ENCODE assay signal across 8 cellular contexts in the genomic region with DNA sequence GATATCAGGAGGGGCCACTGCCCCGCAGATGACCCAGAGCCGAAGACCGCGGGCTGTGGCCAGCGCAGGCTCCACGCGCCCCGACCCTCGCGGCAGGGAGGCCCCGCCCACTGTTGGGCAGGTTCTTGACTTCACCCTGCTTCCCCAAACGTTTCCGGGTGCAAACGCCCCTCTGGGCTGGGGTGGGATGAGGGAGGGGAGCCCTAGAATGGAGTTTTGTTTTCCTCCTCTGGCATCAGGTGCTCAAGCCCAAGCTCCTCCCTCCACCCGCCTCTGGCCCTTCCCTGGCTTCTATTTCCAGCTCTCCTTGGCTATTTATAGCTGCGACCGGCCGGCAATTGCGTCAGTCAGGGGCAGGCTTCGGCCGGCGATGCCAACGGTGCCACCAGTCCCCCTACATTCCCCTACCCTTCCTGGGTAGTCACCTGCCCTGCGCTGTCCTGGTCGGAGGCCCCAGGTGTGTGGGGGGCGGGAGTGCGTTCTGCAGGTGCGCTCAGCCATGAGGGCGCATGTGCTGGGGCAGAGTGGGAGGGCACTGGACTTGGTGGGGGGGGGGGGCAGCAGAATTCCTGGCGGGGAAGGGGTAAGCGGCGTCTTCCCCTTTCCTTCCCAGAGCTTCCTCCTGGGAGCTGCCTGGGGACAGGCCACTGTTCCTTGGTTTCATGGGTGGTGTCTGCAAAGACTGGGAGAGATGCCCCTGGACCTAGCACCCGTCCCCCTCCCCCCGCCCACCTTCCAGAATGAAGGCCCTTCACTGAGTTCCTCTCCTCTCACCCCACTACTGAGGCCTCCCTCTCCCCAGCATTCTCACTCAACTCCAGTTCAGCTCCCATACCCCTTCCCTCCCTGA. TPM values are rescaled to one million over a fixed set of nuclear protein-coding genes. Genes with fewer than 3 reads are reported as not detected.
DNase-seq lines count a peak whose midpoint lies in the region; ATAC-seq, FAIRE-seq and TF ChIP-seq lines count a peak whose summit lies in the region.

No MANE protein-coding gene starts in this region.

- POLR2A ChIA-PET in activated CD8-positive, alpha-beta T cell treated with anti-CD3 and anti-CD28 coated beads for 36 hours (lab: Charles Lee), result interaction anchor here (2.7 kb wide), 1 partner anchor 26 kb away, joined by 11 read pairs; no protein-coding TSS in a partner anchor

- H3K9me3 ChIP-seq in esophagus muscularis mucosa, result no peaks in the 10 kb centered on the region
- H3K9me3 ChIP-seq in mucosa of stomach (ENCODE audit: control insufficient read depth, low read length), result no peaks in the 10 kb centered on the region

- H3K27ac Mint-ChIP-seq in activated CD8-positive, alpha-beta T cell treated with anti-CD3 and anti-CD28 coated beads for 36 hours, result no peak overlapping the region

- peaks cover 23% of the 10 kb centered on the region for H3K27me3 Mint-ChIP-seq in activated CD8-positive, alpha-beta T cell treated with anti-CD3 and anti-CD28 coated beads for 36 hours

- TF ChIP-seq CTCF in esophagus muscularis mucosa (IDR thresholded peaks at IDR 0.05), result no peak
- TF ChIP-seq CTCF in activated CD8-positive, alpha-beta T cell treated with anti-CD3 and anti-CD28 coated beads for 36 hours (IDR thresholded peaks at IDR 0.05), result no peak

- H3K36me3 Mint-ChIP-seq in activated CD8-positive, alpha-beta T cell treated with anti-CD3 and anti-CD28 coated beads for 36 hours (ENCODE audit: low read depth), result no peaks in the 10 kb centered on the region

- ATAC-seq in activated CD8-positive, alpha-beta T cell treated with anti-CD3 and anti-CD28 coated beads for 36 hours, result no peak
- no peak for ATAC-seq in HG03039 (IDR thresholded peaks at IDR 0.05; ENCODE audit: unreplicated experiment)

- CTCF ChIA-PET in activated CD8-positive, alpha-beta T cell treated with anti-CD3 and anti-CD28 coated beads for 36 hours (lab: Charles Lee), result interaction anchor here (1.3 to 7.3 kb wide), 2 partner anchors 11 to 26 kb away, joined by 3 to 170 read pairs; no protein-coding TSS in a partner anchor

- H3K4me1 ChIP-seq in esophagus muscularis mucosa, result peaks cover 31 to 45% (median 34%) of the 10 kb centered on the region in 4 donors
- peaks cover 37% of the 10 kb centered on the region for H3K4me1 ChIP-seq in mucosa of stomach (ENCODE audit: control insufficient read depth, insufficient read depth, low read length)

- peak; percentile 65 for TF ChIP-seq EP300 in esophagus muscularis mucosa (IDR thresholded peaks at IDR 0.05)

- H3K9me3 Mint-ChIP-seq in activated CD8-positive, alpha-beta T cell treated with anti-CD3 and anti-CD28 coated beads for 36 hours, result no peaks in the 10 kb centered on the region

- peak overlapping the region; percentile 75 to 81 (median 80) for H3K27ac ChIP-seq in esophagus muscularis mucosa (replicated peaks in 1 of 4)

- peak; percentile 94 for DNase-seq in H54 (ENCODE audit: insufficient read length, low spot score)
- DNase-seq in NCI-H748 treated with DMSO at 0.1 percent for 48 hours (lab: John Stamatoyannopoulos, UW), result peak; percentile 57
- DNase-seq in esophagus muscularis mucosa (ENCODE audit: extremely low spot score), result no peak
- no peak for DNase-seq in germinal center (ENCODE audit: low spot score)
- no peak for DNase-seq in T-helper 1 cell
- DNase-seq in activated CD8-positive, alpha-beta T cell treated with anti-CD3 and anti-CD28 coated beads for 36 hours, result no peak

- intact Hi-C loops in esophagus muscularis mucosa (cut with DNase I), result no loop called here
- intact Hi-C loops in activated CD8-positive, alpha-beta T cell treated with anti-CD3 and anti-CD28 coated beads for 36 hours (cut with micrococcal nuclease), result no loop called here

- no peaks in the 10 kb centered on the region for H3K4me1 Mint-ChIP-seq in activated CD8-positive, alpha-beta T cell treated with anti-CD3 and anti-CD28 coated beads for 36 hours (ENCODE audit: low read depth)

- H3K27me3 ChIP-seq in esophagus muscularis mucosa, result peaks cover 0 to 44% (median 13%) of the 10 kb centered on the region in 4 donors
- H3K27me3 ChIP-seq in mucosa of stomach (ENCODE audit: control insufficient read depth, insufficient read depth, low read length), result peaks cover 42% of the 10 kb centered on the region

- peak overlapping the region; percentile 68 for H3K9ac ChIP-seq in mucosa of stomach (ENCODE audit: low read length)

- WGBS in esophagus muscularis mucosa, result 16% methylated on average over 13 of the region's 34 CpGs

- no peak overlapping the region for H3K4me3 Mint-ChIP-seq in activated CD8-positive, alpha-beta T cell treated with anti-CD3 and anti-CD28 coated beads for 36 hours

- FAIRE-seq in H54 (lab: Jason Lieb, UNC), result no peak

- H3K36me3 ChIP-seq in esophagus muscularis mucosa, result no peaks in the 10 kb centered on the region
- no peaks in the 10 kb centered on the region for H3K36me3 ChIP-seq in mucosa of stomach (ENCODE audit: control insufficient read depth, insufficient read depth, low read length)

- no peak for TF ChIP-seq POLR2A in H54 (IDR thresholded peaks at IDR 0.05; ENCODE audit: low read depth, low read length)
- TF ChIP-seq POLR2A in esophagus muscularis mucosa (IDR thresholded peaks at IDR 0.05; ENCODE audit: low read depth), result no peak

- peak overlapping the region; percentile 40 to 48 (median 42) for H3K4me3 ChIP-seq in esophagus muscularis mucosa
- no peak overlapping the region for H3K4me3 ChIP-seq in mucosa of stomach (ENCODE audit: low read length)

RNA-seq across cellular contexts. Expression of gene DUSP8, which starts 23.6 kb away (rescaled TPM):
- total RNA-seq in esophagus muscularis mucosa, result 1 to 10 TPM; 2.5 to 8.5 (median 4.8) TPM
- 1 to 10 TPM; 1.4 to 2.0 TPM for total RNA-seq in activated CD8-positive, alpha-beta T cell treated with anti-CD3 and anti-CD28 coated beads for 36 hours

RNA-seq across cellular contexts. Expression of gene KRTAP5-1, which starts 36.6 kb away (rescaled TPM):
- total RNA-seq in esophagus muscularis mucosa, result not detected
- total RNA-seq in activated CD8-positive, alpha-beta T cell treated with anti-CD3 and anti-CD28 coated beads for 36 hours, result not detected

RNA-seq across cellular contexts. Expression of gene KRTAP5-2, which starts 49.6 kb away (rescaled TPM):
- total RNA-seq in esophagus muscularis mucosa, result not detected
- total RNA-seq in activated CD8-positive, alpha-beta T cell treated with anti-CD3 and anti-CD28 coated beads for 36 hours, result not detected

RNA-seq across cellular contexts. Expression of gene KRTAP5-3, which starts 59.8 kb away (rescaled TPM):
- total RNA-seq in esophagus muscularis mucosa, result not detected
- not detected for total RNA-seq in activated CD8-positive, alpha-beta T cell treated with anti-CD3 and anti-CD28 coated beads for 36 hours

Comparison
In these comparisons a context has a peak if more than half of its experiments do, and no peak if none do; other contexts are left out.
1. DNase-seq: peak in H54 (single experiment) and NCI-H748 treated with DMSO at 0.1 percent for 48 hours (single experiment); none in esophagus muscularis mucosa (single experiment), germinal center (single experiment), T-helper 1 cell (0 of 5) and activated CD8-positive, alpha-beta T cell treated with anti-CD3 and anti-CD28 coated beads for 36 hours (single experiment).